24 cellular contexts compared by ENCODE assay signal in the genomic region with DNA sequence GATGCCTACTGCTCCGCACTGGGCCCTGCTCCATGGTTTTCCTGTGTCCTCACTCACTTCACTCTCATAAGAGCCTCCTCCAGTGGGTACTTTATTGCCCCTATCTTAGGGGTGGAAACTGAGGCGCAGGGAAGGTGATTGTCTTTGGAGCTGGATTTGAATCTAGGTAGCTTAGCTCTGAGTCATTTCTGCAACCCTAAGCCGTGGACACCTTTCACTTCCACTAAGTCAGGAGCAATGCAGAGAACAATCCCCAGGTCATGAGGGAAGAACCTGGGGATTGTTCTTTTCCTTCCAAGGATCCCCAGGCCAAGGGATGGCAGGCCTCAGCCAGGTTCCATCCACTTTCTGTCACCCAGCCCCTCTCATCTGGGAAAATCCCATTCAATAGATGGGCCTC. TPM values are rescaled to one million over a fixed set of nuclear protein-coding genes. Genes with fewer than 3 reads are reported as not detected.
DNase-seq lines count a peak whose midpoint lies in the region; ATAC-seq and TF ChIP-seq lines count a peak whose summit lies in the region.
"Had no signal": no experiment of that assay in that cellular context is flagged by ENCODE, and none has a peak within 500 bp of the region (broad histone marks: within the 10 kb centered on the region; RNA-seq: fewer than 3 reads in every experiment).

No MANE protein-coding gene starts in this region.

- peak; percentile 58 for DNase-seq in activated effector memory CD4-positive, alpha-beta T cell treated with anti-CD3 and anti-CD28 coated beads, Interleukin-2, amount 50 U/mL, for 16 hours
- no peak for DNase-seq in activated effector memory CD4-positive, alpha-beta T cell treated with Interleukin-2 at 50 U/mL for 16 hours
- DNase-seq in activated T-helper 1 cell treated with anti-CD3 and anti-CD28 coated beads, Interleukin-12 subunit alpha, Interleukin-12 subunit beta, Interleukin-2, Interleukin-4 antibody, amounts not matched to agents 30 ng/mL and 10 ng/mL and 1 ng/mL, durations not matched to agents 14 hours and 24 hours and 36 hours (ENCODE audit: low spot score): no peak
- DNase-seq in effector memory CD4-positive, alpha-beta T cell: no peak
- DNase-seq: amygdala; dermis blood vessel endothelial cell; DMS79; heart left ventricle; KG1; left lung; midbrain; NCI-H1694 treated with DMSO at 0.1 percent for 48 hours; PC-3; sigmoid colon; stimulated activated naive CD4-positive, alpha-beta T cell; T1000 had no signal

- no peaks in the 10 kb centered on the region for H4K20me1 ChIP-seq in Loucy (ENCODE audit: insufficient read depth, low read length, poor library complexity, severe bottlenecking)

- H3K9me3 ChIP-seq in Loucy (ENCODE audit: insufficient read depth, low read depth, low read length) (no peaks in the 10 kb centered on the region), parathyroid adenoma (ENCODE audit: control insufficient read depth, low read length) (no peaks in the 10 kb centered on the region)
- H3K9me3 ChIP-seq in effector memory CD4-positive, alpha-beta T cell (ENCODE audit: control insufficient read depth, low read length): no peaks in the 10 kb centered on the region
- H3K9me3 ChIP-seq: heart left ventricle, left lung, sigmoid colon, SJSA1, tibial artery had no signal

- peaks cover 30% of the 10 kb centered on the region for H3K4me1 ChIP-seq in Loucy (ENCODE audit: insufficient read depth, low read length, poor library complexity, severe bottlenecking)
- peaks cover 80% of the 10 kb centered on the region for H3K4me1 ChIP-seq in parathyroid adenoma
- peaks cover 23% of the 10 kb centered on the region for H3K4me1 ChIP-seq in effector memory CD4-positive, alpha-beta T cell (ENCODE audit: control insufficient read depth, insufficient read depth, low read length, poor library complexity, severe bottlenecking)
- H3K4me1 ChIP-seq: sigmoid colon had no signal

- no peak for ATAC-seq in GM21576 (IDR thresholded peaks at IDR 0.05; ENCODE audit: unreplicated experiment)
- no peak for ATAC-seq in GM21381 (IDR thresholded peaks at IDR 0.05; ENCODE audit: unreplicated experiment)
- ATAC-seq: heart left ventricle, PC-3 had no signal

- no peaks in the 10 kb centered on the region for H3K9me3 Mint-ChIP-seq in activated T-helper 1 cell treated with anti-CD3 and anti-CD28 coated beads, Interleukin-12 subunit alpha, Interleukin-12 subunit beta, Interleukin-2, Interleukin-4 antibody, amounts not matched to agents 30 ng/mL and 10 ng/mL and 1 ng/mL, durations not matched to agents 14 hours and 24 hours and 36 hours
- H3K9me3 Mint-ChIP-seq: CD8-positive, alpha-beta memory T cell; neural crest cell had no signal

- no peak overlapping the region for H3K4me3 ChIP-seq in Loucy (ENCODE audit: low read length, poor library complexity, severe bottlenecking)
- no peak overlapping the region for H3K4me3 ChIP-seq in parathyroid adenoma (ENCODE audit: low read depth, low read length)
- no peak overlapping the region for H3K4me3 ChIP-seq in effector memory CD4-positive, alpha-beta T cell (ENCODE audit: insufficient read depth, low read depth, low read length, poor library complexity, severe bottlenecking)
- H3K4me3 ChIP-seq: heart left ventricle, left lung, sigmoid colon, SJSA1, tibial artery had no signal

- H3K27me3 Mint-ChIP-seq in activated T-helper 1 cell treated with anti-CD3 and anti-CD28 coated beads, Interleukin-12 subunit alpha, Interleukin-12 subunit beta, Interleukin-2, Interleukin-4 antibody, amounts not matched to agents 30 ng/mL and 10 ng/mL and 1 ng/mL, durations not matched to agents 14 hours and 24 hours and 36 hours (ENCODE audit: insufficient read depth): no peaks in the 10 kb centered on the region

- H3F3A ChIP-seq in Loucy (ENCODE audit: low read depth): no peaks in the 10 kb centered on the region

- peaks cover 76% of the 10 kb centered on the region for H3K36me3 Mint-ChIP-seq in activated T-helper 1 cell treated with anti-CD3 and anti-CD28 coated beads, Interleukin-12 subunit alpha, Interleukin-12 subunit beta, Interleukin-2, Interleukin-4 antibody, amounts not matched to agents 30 ng/mL and 10 ng/mL and 1 ng/mL, durations not matched to agents 14 hours and 24 hours and 36 hours (ENCODE audit: low read depth)
- H3K36me3 Mint-ChIP-seq: CD8-positive, alpha-beta memory T cell had no signal

- no peaks in the 10 kb centered on the region for H3K9me2 ChIP-seq in Loucy (replicated peaks; ENCODE audit: low read depth, low read length)

- no peaks in the 10 kb centered on the region for H3K27me3 ChIP-seq in Loucy (ENCODE audit: insufficient read depth, low read length, poor library complexity, severe bottlenecking)
- no peaks in the 10 kb centered on the region for H3K27me3 ChIP-seq in parathyroid adenoma (ENCODE audit: control insufficient read depth, insufficient read depth, low read length)
- no peaks in the 10 kb centered on the region for H3K27me3 ChIP-seq in effector memory CD4-positive, alpha-beta T cell (replicated peaks; ENCODE audit: control insufficient read depth, insufficient read depth, low read length, poor library complexity, severe bottlenecking)
- H3K27me3 ChIP-seq: heart left ventricle, left lung, sigmoid colon, SJSA1 had no signal

- peak overlapping the region; percentile 100 for H3K27ac Mint-ChIP-seq in activated T-helper 1 cell treated with anti-CD3 and anti-CD28 coated beads, Interleukin-12 subunit alpha, Interleukin-12 subunit beta, Interleukin-2, Interleukin-4 antibody, amounts not matched to agents 30 ng/mL and 10 ng/mL and 1 ng/mL, durations not matched to agents 14 hours and 24 hours and 36 hours

- H2AFZ ChIP-seq in Loucy (ENCODE audit: low read length): no peak overlapping the region
- H2AFZ ChIP-seq in parathyroid adenoma: no peak overlapping the region

- H3K79me2 ChIP-seq in Loucy (ENCODE audit: insufficient read depth, low read length) (no peaks in the 10 kb centered on the region), parathyroid adenoma (peaks cover 66% of the 10 kb centered on the region)

- TF ChIP-seq CTCF in Loucy (conservative IDR thresholded peaks at IDR 0.05; ENCODE audit: low read length) (no peak), parathyroid adenoma (IDR thresholded peaks at IDR 0.05) (no peak)

- intact Hi-C loops in activated T-helper 1 cell treated with anti-CD3 and anti-CD28 coated beads, Interleukin-12 subunit alpha, Interleukin-12 subunit beta, Interleukin-2, Interleukin-4 antibody, amounts not matched to agents 30 ng/mL and 10 ng/mL and 1 ng/mL, durations not matched to agents 14 hours and 24 hours and 36 hours (cut with micrococcal nuclease): loop anchor here (2.0 to 10.0 kb wide), 8 partner anchors 178 to 1894 kb away; a partner anchor contains a TSS

- H3K4me1 Mint-ChIP-seq in activated T-helper 1 cell treated with anti-CD3 and anti-CD28 coated beads, Interleukin-12 subunit alpha, Interleukin-12 subunit beta, Interleukin-2, Interleukin-4 antibody, amounts not matched to agents 30 ng/mL and 10 ng/mL and 1 ng/mL, durations not matched to agents 14 hours and 24 hours and 36 hours (ENCODE audit: low read depth): peaks cover 94% of the 10 kb centered on the region

- H3K4me2 ChIP-seq in Loucy (ENCODE audit: low read depth, low read length, poor library complexity, severe bottlenecking) (peak overlapping the region; percentile 55), parathyroid adenoma (ENCODE audit: low read length) (no peak overlapping the region)

- H3K4me3 Mint-ChIP-seq in activated T-helper 1 cell treated with anti-CD3 and anti-CD28 coated beads, Interleukin-12 subunit alpha, Interleukin-12 subunit beta, Interleukin-2, Interleukin-4 antibody, amounts not matched to agents 30 ng/mL and 10 ng/mL and 1 ng/mL, durations not matched to agents 14 hours and 24 hours and 36 hours: peak overlapping the region; percentile 94
- H3K4me3 Mint-ChIP-seq: neural crest cell had no signal

- H3K9ac ChIP-seq in Loucy (ENCODE audit: low read depth, low read length, poor library complexity, severe bottlenecking): no peak overlapping the region
- no peak overlapping the region for H3K9ac ChIP-seq in parathyroid adenoma

- H3K27ac ChIP-seq in parathyroid adenoma: peak overlapping the region; percentile 70
- no peak overlapping the region for H3K27ac ChIP-seq in effector memory CD4-positive, alpha-beta T cell (ENCODE audit: insufficient read depth, low read length, poor library complexity, severe bottlenecking)
- H3K27ac ChIP-seq: heart left ventricle, left lung, sigmoid colon, SJSA1, tibial artery had no signal

- H3K36me3 ChIP-seq in Loucy (ENCODE audit: insufficient read depth, low read length): no peaks in the 10 kb centered on the region
- no peaks in the 10 kb centered on the region for H3K36me3 ChIP-seq in parathyroid adenoma (ENCODE audit: control insufficient read depth, insufficient read depth, low read length)
- H3K36me3 ChIP-seq in effector memory CD4-positive, alpha-beta T cell (ENCODE audit: control insufficient read depth, insufficient read depth, low read length): no peaks in the 10 kb centered on the region
- H3K36me3 ChIP-seq: heart left ventricle, left lung, sigmoid colon, SJSA1, tibial artery had no signal

RNA-seq across cellular contexts. Expression of a gene that starts 20.3 kb away (rescaled TPM):
- 305 and 318 TPM in 2 replicates for total RNA-seq in activated T-helper 1 cell treated with anti-CD3 and anti-CD28 coated beads, Interleukin-12 subunit alpha, Interleukin-12 subunit beta, Interleukin-2, Interleukin-4 antibody, amounts not matched to agents 30 ng/mL and 10 ng/mL and 1 ng/mL, durations not matched to agents 14 hours and 24 hours and 36 hours
- total RNA-seq: neural crest cell had no signal
